25 cellular contexts compared by ENCODE assay signal in genomic region chr5:161614342-161614741, GRCh38.
"Had no signal": no experiment of that assay in that cellular context is flagged by ENCODE, and none has a peak within 500 bp of the region (broad histone marks: within the 10 kb centered on the region; RNA-seq: fewer than 3 reads in every experiment).

No MANE protein-coding gene starts in this region.

- H3K27ac ChIP-seq: colonic mucosa, coronary artery, dorsolateral prefrontal cortex, epithelial cell of prostate, esophagus muscularis mucosa, esophagus squamous epithelium, foreskin keratinocyte, gastrocnemius medialis, gastroesophageal sphincter, heart left ventricle, heart right ventricle, hepatocyte had no signal

- H3K79me2 ChIP-seq: hepatocyte had no signal

- H3K4me3 ChIP-seq: colonic mucosa, coronary artery, dorsolateral prefrontal cortex, esophagus muscularis mucosa, esophagus squamous epithelium, gastrocnemius medialis, gastroesophageal sphincter, heart left ventricle, heart right ventricle, hepatocyte had no signal

- H3K9me3 ChIP-seq: colonic mucosa, esophagus muscularis mucosa, esophagus squamous epithelium, gastrocnemius medialis, gastroesophageal sphincter, heart left ventricle, heart right ventricle had no signal

- ATAC-seq: effector memory CD8-positive, alpha-beta T cell; esophagus mucosa; foreskin keratinocyte; gastrocnemius medialis; gastroesophageal sphincter; heart left ventricle; heart right ventricle had no signal

- H3K36me3 ChIP-seq: colonic mucosa, esophagus muscularis mucosa, esophagus squamous epithelium, gastrocnemius medialis, gastroesophageal sphincter, heart left ventricle, heart right ventricle had no signal

- H3K27me3 ChIP-seq: colonic mucosa, dorsolateral prefrontal cortex, esophagus muscularis mucosa, esophagus squamous epithelium, foreskin keratinocyte, gastrocnemius medialis, gastroesophageal sphincter, hepatocyte had no signal

- H2AFZ ChIP-seq: hepatocyte had no signal

- H3K4me1 ChIP-seq: colonic mucosa, esophagus muscularis mucosa, esophagus squamous epithelium, foreskin keratinocyte, gastrocnemius medialis, gastroesophageal sphincter, heart left ventricle, heart right ventricle had no signal

- H3K4me2 ChIP-seq: hepatocyte had no signal

- DNase-seq: colonic mucosa; cortex of kidney; dermis blood vessel endothelial cell; dorsolateral prefrontal cortex; effector CD4-positive, alpha-beta T cell; effector CD8-positive, alpha-beta T cell; effector memory CD4-positive, alpha-beta T cell; effector memory CD8-positive, alpha-beta T cell; endodermal cell; erythroblast; esophagus squamous epithelium; foreskin fibroblast; foreskin keratinocyte; foreskin melanocyte; gastrocnemius medialis; glutamatergic neuron; head of caudate nucleus; heart left ventricle; heart right ventricle had no signal
